ENCODE assay signal across 18 cellular contexts in the genomic region with DNA sequence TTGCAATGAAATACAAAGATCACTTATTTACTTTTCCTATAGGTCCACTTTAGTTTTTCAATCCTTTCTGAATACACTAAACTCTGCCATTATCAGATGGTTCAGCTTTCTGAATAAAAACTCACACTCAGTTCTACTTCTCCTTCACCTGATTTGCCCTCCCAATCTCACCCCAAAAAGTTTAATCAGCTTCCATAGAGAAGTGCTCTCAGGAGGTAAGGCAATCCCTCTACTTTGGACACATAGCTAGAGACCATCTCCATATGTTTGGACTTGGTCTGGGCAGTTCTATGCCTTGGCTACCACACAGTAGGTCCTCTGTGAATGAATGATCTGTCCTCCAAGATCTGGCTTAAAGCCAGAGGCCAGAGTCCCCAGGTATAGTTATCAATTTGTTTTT. TPM values are rescaled to one million over a fixed set of nuclear protein-coding genes. Genes with fewer than 3 reads are reported as not detected.
DNase-seq lines count a peak whose midpoint lies in the region; ATAC-seq, FAIRE-seq and TF ChIP-seq lines count a peak whose summit lies in the region.
"Had no signal": no experiment of that assay in that cellular context is flagged by ENCODE, and none has a peak within 500 bp of the region (broad histone marks: within the 10 kb centered on the region; RNA-seq: fewer than 3 reads in every experiment).

No MANE protein-coding gene starts in this region.

- no peak for TF ChIP-seq POLR2A in esophagus muscularis mucosa (IDR thresholded peaks at IDR 0.05; ENCODE audit: low read depth)

- peak; percentile 37 for FAIRE-seq in urothelium cell line (lab: Jason Lieb, UNC)
- FAIRE-seq: GM12892, GM19239 had no signal

- H3K27ac Mint-ChIP-seq in Caco-2 (ENCODE audit: unreplicated experiment) (peak overlapping the region; percentile 25), progenitor cell of endocrine pancreas (peak overlapping the region; percentile 18)
- H3K27ac Mint-ChIP-seq: CD4-positive, alpha-beta T cell; H9 had no signal

- H3K4me1 ChIP-seq in Caco-2: peaks cover 51% of the 10 kb centered on the region
- peaks cover 15 to 40% (median 24%) of the 10 kb centered on the region in 4 donors for H3K4me1 ChIP-seq in esophagus muscularis mucosa
- H3K4me1 ChIP-seq in SK-N-SH (ENCODE audit: control insufficient read depth in 1 of 2, insufficient read depth in 2 of 2, low read depth in 1 of 2, low read length in 1 of 2): peaks cover 6 to 35% of the 10 kb centered on the region in 2 experiments; a peak in 3 of 4 replicates

- CTCF ChIA-PET in Caco-2 (lab: Charles Lee) (no interaction called here), SK-N-SH (lab: Yijun Ruan, JAX) (no interaction called here)

- TF ChIP-seq CTCF in Caco-2 (IDR thresholded peaks at IDR 0.05; ENCODE audit: insufficient read depth in 1 of 2, low read depth in 1 of 2, low read length in 1 of 2, severe bottlenecking in 1 of 2, unreplicated experiment in 1 of 2): no peak
- TF ChIP-seq CTCF in esophagus muscularis mucosa (IDR thresholded peaks at IDR 0.05): no peak
- no peak for TF ChIP-seq CTCF in progenitor cell of endocrine pancreas (IDR thresholded peaks at IDR 0.05; ENCODE audit: unreplicated experiment)
- TF ChIP-seq CTCF in SK-N-SH (IDR thresholded peaks at IDR 0.05): no peak

- no TSS peak for BruUV-seq in Caco-2 (replicated peaks; lab: Mats Ljungman, UMichigan)

- H3K27me3 Mint-ChIP-seq in Caco-2 (ENCODE audit: insufficient read depth, unreplicated experiment) (no peaks in the 10 kb centered on the region), progenitor cell of endocrine pancreas (no peaks in the 10 kb centered on the region)
- H3K27me3 Mint-ChIP-seq: CD4-positive, alpha-beta T cell had no signal

- peaks cover 30% of the 10 kb centered on the region for H4K20me1 ChIP-seq in SK-N-SH (ENCODE audit: insufficient read depth)

- peaks cover 10% of the 10 kb centered on the region for H3F3A ChIP-seq in SK-N-SH (replicated peaks; ENCODE audit: insufficient read depth)

- no peak for DNase-seq in Caco-2
- peak; percentile 24 for DNase-seq in esophagus muscularis mucosa (ENCODE audit: extremely low spot score)
- no peak for DNase-seq in progenitor cell of endocrine pancreas (ENCODE audit: low spot score, unreplicated experiment)
- DNase-seq in urothelium cell line (ENCODE audit: low spot score): no peak
- DNase-seq in activated effector memory CD4-positive, alpha-beta T cell treated with anti-CD3 and anti-CD28 coated beads, Interleukin-2, amount 50 U/mL, for 16 hours: no peak
- DNase-seq in SK-N-SH: no peak
- DNase-seq: AML-193; CD4-positive, alpha-beta T cell; DMS153; DMS79; GDM1; H9 had no signal

- H3K9me2 ChIP-seq in SK-N-SH: no peaks in the 10 kb centered on the region

- H3K36me3 ChIP-seq in Caco-2 (ENCODE audit: control insufficient read depth, insufficient read depth, low read length) (no peaks in the 10 kb centered on the region), esophagus muscularis mucosa (no peaks in the 10 kb centered on the region), SK-N-SH (replicated peaks in 1 of 2; ENCODE audit: control insufficient read depth in 1 of 2, insufficient read depth in 2 of 2, low read length in 1 of 2) (peaks cover 0 to 29% of the 10 kb centered on the region in 2 experiments)

- TF ChIP-seq RAD21 in SK-N-SH (IDR thresholded peaks at IDR 0.05; ENCODE audit: low read length): no peak

- intact Hi-C loops in Caco-2 (cut with micrococcal nuclease; ENCODE audit: unreplicated experiment) (no loop called here), esophagus muscularis mucosa (cut with DNase I) (no loop called here)

- H3K9me3 Mint-ChIP-seq in Caco-2 (ENCODE audit: unreplicated experiment) (peaks cover 24% of the 10 kb centered on the region), progenitor cell of endocrine pancreas (ENCODE audit: low read depth) (peaks cover 16% of the 10 kb centered on the region)
- H3K9me3 Mint-ChIP-seq: CD4-positive, alpha-beta T cell had no signal

- H3K9me3 ChIP-seq in Caco-2: peaks cover 6% of the 10 kb centered on the region; the same call in 1 of the 2 replicates
- no peaks in the 10 kb centered on the region for H3K9me3 ChIP-seq in esophagus muscularis mucosa
- H3K9me3 ChIP-seq in SK-N-SH: no peaks in the 10 kb centered on the region
- H3K9me3 ChIP-seq: A549 had no signal

- no peak for ATAC-seq in HG03520 (IDR thresholded peaks at IDR 0.05; ENCODE audit: unreplicated experiment)
- ATAC-seq: A549 had no signal

- H3K4me3 ChIP-seq in Caco-2 (ENCODE audit: low read depth, low read length) (no peak overlapping the region), esophagus muscularis mucosa (no peak overlapping the region), SK-N-SH (ENCODE audit: low read depth in 2 of 2, low read length in 1 of 2) (no peak overlapping the region)
- H3K4me3 ChIP-seq: A549 had no signal

- H3K79me2 ChIP-seq in SK-N-SH (ENCODE audit: insufficient read depth): peaks cover 100% of the 10 kb centered on the region

- H3K27me3 ChIP-seq in Caco-2 (replicated peaks; ENCODE audit: control insufficient read depth, insufficient read depth, low read length) (no peaks in the 10 kb centered on the region), esophagus muscularis mucosa (no peaks in the 10 kb centered on the region), SK-N-SH (ENCODE audit: insufficient read depth) (no peaks in the 10 kb centered on the region)

- H3K9ac ChIP-seq in SK-N-SH: no peak overlapping the region

- H2AFZ ChIP-seq in SK-N-SH (ENCODE audit: low read depth): no peak overlapping the region

- H3K4me3 Mint-ChIP-seq in Caco-2 (ENCODE audit: unreplicated experiment): no peak overlapping the region
- H3K4me3 Mint-ChIP-seq in progenitor cell of endocrine pancreas (ENCODE audit: low read depth): no peak overlapping the region
- H3K4me3 Mint-ChIP-seq: CD4-positive, alpha-beta T cell; H9 had no signal

- POLR2A ChIA-PET in Caco-2 (lab: Charles Lee): no interaction called here
- POLR2A ChIA-PET in SK-N-SH (lab: Yijun Ruan, JAX): no interaction called here

- H3K4me1 Mint-ChIP-seq in Caco-2 (ENCODE audit: low read depth, unreplicated experiment): peaks cover 53% of the 10 kb centered on the region
- peaks cover 39% of the 10 kb centered on the region for H3K4me1 Mint-ChIP-seq in progenitor cell of endocrine pancreas (ENCODE audit: low read depth)

- H3K27ac ChIP-seq in esophagus muscularis mucosa (replicated peaks in 1 of 4): no peak overlapping the region
- H3K27ac ChIP-seq in SK-N-SH (ENCODE audit: low read depth in 2 of 2, low read length in 1 of 2): no peak overlapping the region
- H3K27ac ChIP-seq: 22Rv1, A549, C4-2B had no signal

- H3K36me3 Mint-ChIP-seq in Caco-2 (ENCODE audit: insufficient read depth, unreplicated experiment) (peaks cover 86% of the 10 kb centered on the region), progenitor cell of endocrine pancreas (ENCODE audit: insufficient read depth) (peaks cover 14% of the 10 kb centered on the region)

- no peak for TF ChIP-seq EP300 in esophagus muscularis mucosa (IDR thresholded peaks at IDR 0.05)
- TF ChIP-seq EP300 in SK-N-SH (IDR thresholded peaks at IDR 0.05; ENCODE audit: borderline replicate concordance in 1 of 2, low read depth in 1 of 2, low read length in 1 of 2): no peak

- H3K4me2 ChIP-seq in SK-N-SH: no peak overlapping the region
- H3K4me2 ChIP-seq: A549 had no signal

TF ChIP-seq in SK-N-SH, 30 proteins besides CTCF, POLR2A, EP300 and RAD21:
- TF ChIP-seq GABPA (IDR thresholded peaks at IDR 0.05; ENCODE audit: low read depth) (no peak), MEF2A (IDR thresholded peaks at IDR 0.05; ENCODE audit: borderline replicate concordance, low read depth) (no peak), NRF1 (IDR thresholded peaks at IDR 0.05; ENCODE audit: low read depth, low read length) (no peak), TAF1 (IDR thresholded peaks at IDR 0.05; ENCODE audit: borderline replicate concordance, low read depth, low read length) (no peak)

RNA-seq across cellular contexts. Expression of a gene that starts 40.9 kb away (rescaled TPM):
- 103 and 108 TPM in 2 replicates for total RNA-seq in Caco-2 (2022)
- total RNA-seq in esophagus muscularis mucosa: 100 to 1,000 TPM in 1 of 4 donors, 10 to 100 TPM in 3; 48.5 to 108 (median 69.1) TPM
- 37.0 and 43.3 TPM in 2 replicates for total RNA-seq in progenitor cell of endocrine pancreas
- polyA plus RNA-seq in SK-N-SH (2012; rRNA removed): 12.8 and 14.3 TPM in 2 replicates
- polyA plus RNA-seq in SK-N-SH (2012; cell fraction: cytosol; rRNA removed): 11.9 and 13.3 TPM in 2 replicates
- polyA plus RNA-seq in SK-N-SH (2012; cell fraction: nucleus; rRNA removed): 14.0 and 17.8 TPM in 2 replicates
